ENCODE assay signal across 11 cellular contexts in genomic region chr3:133209871-133210550, GRCh38.
A peak's percentile ranks its signal among the peaks of the same experiment; 100 is the strongest.
DNase-seq lines count a peak whose midpoint lies in the region; ATAC-seq and TF ChIP-seq lines count a peak whose summit lies in the region.
"Had no signal": no experiment of that assay in that cellular context is flagged by ENCODE, and none has a peak within 500 bp of the region (broad histone marks: within the 10 kb centered on the region; RNA-seq: fewer than 3 reads in every experiment).

No MANE protein-coding gene starts in this region.

- no peak overlapping the region for H3K4me2 ChIP-seq in IMR-90 (ENCODE audit: low read depth, low read length)

- H3K18ac ChIP-seq in IMR-90 (ENCODE audit: low read depth, low read length): no peak overlapping the region

- H4K8ac ChIP-seq in IMR-90 (ENCODE audit: low read depth in 2 of 2, low read length in 2 of 2): no peak overlapping the region

- H3K27ac Mint-ChIP-seq in T-helper 1 cell treated with Interleukin-12 subunit alpha and Interleukin-12 subunit beta and Interleukin-4 antibody, amounts not matched to agents 30 μg/mL and 1 μg/mL, for 36 hours: peak overlapping the region; percentile 18

- CTCF ChIA-PET in IMR-90 (lab: Yijun Ruan, JAX): no interaction called here

- peaks cover 3% of the 10 kb centered on the region for H3K9me3 Mint-ChIP-seq in T-helper 1 cell treated with Interleukin-12 subunit alpha and Interleukin-12 subunit beta and Interleukin-4 antibody, amounts not matched to agents 30 μg/mL and 1 μg/mL, for 36 hours

- dilution Hi-C loops in IMR-90 (cut with HindIII; ENCODE audit: low sequenced_read_pairs, unreplicated experiment): no loop called here

- peak; percentile 15 for DNase-seq in GDM1 (lab: John Stamatoyannopoulos, UW)
- DNase-seq in IMR-90: peak; percentile 27
- peak; percentile 66 for DNase-seq in fibroblast of villous mesenchyme (ENCODE audit: low read depth)
- DNase-seq in head of caudate nucleus: no peak
- DNase-seq: NCI-H446 treated with DMSO at 0.1 percent for 48 hours; stimulated activated naive CD4-positive, alpha-beta T cell had no signal

- H4K91ac ChIP-seq in IMR-90 (ENCODE audit: insufficient read depth, low read depth, low read length): no peak overlapping the region

- H3K79me1 ChIP-seq in IMR-90 (ENCODE audit: low read depth in 1 of 2, low read length in 2 of 2): no peaks in the 10 kb centered on the region

- no peak for TF ChIP-seq RAD21 in IMR-90 (IDR thresholded peaks at IDR 0.05; ENCODE audit: low read length)

- WGBS in IMR-90 (ENCODE audit: extremely low coverage in 2 of 2, insufficient read length in 1 of 2), 2 experiments: no CpG with 5 or more reads among the region's 1 CpG

- no peaks in the 10 kb centered on the region for H4K20me1 ChIP-seq in IMR-90 (ENCODE audit: insufficient read depth, low read length)

- H3K23ac ChIP-seq in IMR-90 (ENCODE audit: low read depth, low read length): no peak overlapping the region

- intact Hi-C loops in IMR-90 (cut with micrococcal nuclease) (no loop called here), head of caudate nucleus (cut with DNase I) (no loop called here)

- no peak overlapping the region for H4K5ac ChIP-seq in IMR-90 (ENCODE audit: low read depth, low read length)

- no peak overlapping the region for H3K27ac ChIP-seq in IMR-90 (ENCODE audit: insufficient read depth, low read length)

- H3K4me3 ChIP-seq in IMR-90 (ENCODE audit: insufficient read depth, low read depth, low read length) (no peak overlapping the region), fibroblast of villous mesenchyme (ENCODE audit: low read depth, low read length) (no peak overlapping the region)

- no peak overlapping the region for H3K14ac ChIP-seq in IMR-90 (replicated peaks; ENCODE audit: low read depth, low read length)

- H3K36me3 ChIP-seq in IMR-90 (ENCODE audit: control insufficient read depth, insufficient read depth, low read length): no peaks in the 10 kb centered on the region

- peaks cover 17% of the 10 kb centered on the region for H3K4me1 Mint-ChIP-seq in T-helper 1 cell treated with Interleukin-12 subunit alpha and Interleukin-12 subunit beta and Interleukin-4 antibody, amounts not matched to agents 30 μg/mL and 1 μg/mL, for 36 hours (ENCODE audit: low read depth)

- no peak overlapping the region for H3K9ac ChIP-seq in IMR-90 (ENCODE audit: low read depth, low read length)

- H3K56ac ChIP-seq in IMR-90 (ENCODE audit: extremely low read depth, insufficient read depth, low read length): no peak overlapping the region

- H3K9me3 ChIP-seq in IMR-90 (ENCODE audit: control insufficient read depth, insufficient read depth, low read length): no peaks in the 10 kb centered on the region

- no peak for TF ChIP-seq CTCF in IMR-90 (conservative IDR thresholded peaks at IDR 0.05; ENCODE audit: low read depth, low read length)
- no peak for TF ChIP-seq CTCF in fibroblast of villous mesenchyme (IDR thresholded peaks at IDR 0.05; ENCODE audit: insufficient read depth, low read depth, low read length)

- no peaks in the 10 kb centered on the region for H3K36me3 Mint-ChIP-seq in T-helper 1 cell treated with Interleukin-12 subunit alpha and Interleukin-12 subunit beta and Interleukin-4 antibody, amounts not matched to agents 30 μg/mL and 1 μg/mL, for 36 hours (ENCODE audit: low read depth)

- H2AFZ ChIP-seq in IMR-90 (replicated peaks; ENCODE audit: low read length, poor library complexity): no peak overlapping the region

- H3K9me1 ChIP-seq in IMR-90 (ENCODE audit: insufficient read depth, low read length): no peaks in the 10 kb centered on the region

- POLR2A ChIA-PET in IMR-90 (lab: Charles Lee; ENCODE audit: unreplicated experiment): no interaction called here

- H2BK120ac ChIP-seq in IMR-90 (ENCODE audit: low read depth, low read length): no peak overlapping the region

- H3K4me1 ChIP-seq in IMR-90 (ENCODE audit: control insufficient read depth, insufficient read depth, low read length): no peaks in the 10 kb centered on the region

- in situ Hi-C loops in IMR-90 (cut with MboI; ENCODE audit: low sequenced_read_pairs): no loop called here

- ATAC-seq in IMR-90 (ENCODE audit: low read depth) (peak; percentile 46), HG03342 (IDR thresholded peaks at IDR 0.05; ENCODE audit: unreplicated experiment) (no peak), HG03521 (IDR thresholded peaks at IDR 0.05; ENCODE audit: unreplicated experiment) (no peak), HG02642 (IDR thresholded peaks at IDR 0.05; ENCODE audit: poor library complexity, unreplicated experiment) (no peak)
- ATAC-seq: HCT116 had no signal

- no peak for TF ChIP-seq POLR2A in IMR-90 (IDR thresholded peaks at IDR 0.05; ENCODE audit: low read depth, low read length)

- H2AK9ac ChIP-seq in IMR-90 (replicated peaks; ENCODE audit: low read depth, low read length, poor library complexity): no peak overlapping the region

- no peak overlapping the region for H3K4ac ChIP-seq in IMR-90 (ENCODE audit: low read depth, low read length)

- H2BK15ac ChIP-seq in IMR-90 (ENCODE audit: low read depth, low read length): no peak overlapping the region

- BruUV-seq in IMR-90 (replicated peaks; lab: Mats Ljungman, UMichigan): no TSS peak

- no peaks in the 10 kb centered on the region for H3K27me3 ChIP-seq in IMR-90 (ENCODE audit: control insufficient read depth, insufficient read depth, low read length)

- H2BK20ac ChIP-seq in IMR-90 (ENCODE audit: low read depth, low read length): no peak overlapping the region

- no peak overlapping the region for H2AK5ac ChIP-seq in IMR-90 (ENCODE audit: low read depth, low read length)

- H3K27me3 Mint-ChIP-seq in T-helper 1 cell treated with Interleukin-12 subunit alpha and Interleukin-12 subunit beta and Interleukin-4 antibody, amounts not matched to agents 30 μg/mL and 1 μg/mL, for 36 hours (ENCODE audit: low read depth): peaks cover 10% of the 10 kb centered on the region

- no peak overlapping the region for H3K4me3 Mint-ChIP-seq in T-helper 1 cell treated with Interleukin-12 subunit alpha and Interleukin-12 subunit beta and Interleukin-4 antibody, amounts not matched to agents 30 μg/mL and 1 μg/mL, for 36 hours

- no peak overlapping the region for H2BK5ac ChIP-seq in IMR-90 (ENCODE audit: low read depth, low read length, poor library complexity, severe bottlenecking)

TF ChIP-seq in IMR-90, 13 proteins besides CTCF, POLR2A, EP300 and RAD21:
- no peak for TF ChIP-seq NFE2L2 (IDR thresholded peaks at IDR 0.05; ENCODE audit: low read depth, low read length)
- no peak for TF ChIP-seq FOS (IDR thresholded peaks at IDR 0.05; ENCODE audit: low read depth, low read length)
- no peak for TF ChIP-seq MAFK (IDR thresholded peaks at IDR 0.05; ENCODE audit: low read depth, low read length)
- no peak for TF ChIP-seq CHD1 (IDR thresholded peaks at IDR 0.05; ENCODE audit: low read depth, low read length)
- TF ChIP-seq MXI1 (IDR thresholded peaks at IDR 0.05; ENCODE audit: borderline replicate concordance, low read depth, low read length): no peak
- TF ChIP-seq RCOR1 (IDR thresholded peaks at IDR 0.05; ENCODE audit: insufficient replicate concordance, low read length): no peak
- no peak for TF ChIP-seq BHLHE40 (IDR thresholded peaks at IDR 0.05; ENCODE audit: low read depth, low read length)
- no peak for TF ChIP-seq CEBPB (IDR thresholded peaks at IDR 0.05; ENCODE audit: low read depth, low read length)
- TF ChIP-seq RFX5 (IDR thresholded peaks at IDR 0.05; ENCODE audit: low read depth, low read length): no peak
- no peak for TF ChIP-seq USF2 (IDR thresholded peaks at IDR 0.05; ENCODE audit: low read depth, low read length)
- TF ChIP-seq MAZ (IDR thresholded peaks at IDR 0.05; ENCODE audit: borderline replicate concordance, low read depth, low read length): no peak
- TF ChIP-seq ELK1 (IDR thresholded peaks at IDR 0.05; ENCODE audit: borderline replicate concordance, low read depth, low read length): no peak

Comparison
In these comparisons a context has a peak if more than half of its experiments do, and no peak if none do; other contexts are left out.
1. DNase-seq: peak in GDM1 (single experiment), IMR-90 (single experiment) and fibroblast of villous mesenchyme (single experiment); none in head of caudate nucleus (0 of 42).